In genomic region chr5:61001647-61002046, GRCh38 we compare ENCODE assay signal across 2 cellular contexts.
TF ChIP-seq lines count a peak whose summit lies in the region.

No MANE protein-coding gene starts in this region.

TF ChIP-seq in HepG2, 621 proteins besides CTCF, POLR2A, EP300 and RAD21:
- TF ChIP-seq MNT (IDR thresholded peaks at IDR 0.05) (no peak), ZNF552 (CRISPR knock-in tag; IDR thresholded peaks at IDR 0.05; ENCODE audit: borderline replicate concordance) (no peak), POLR2AphosphoS5 (IDR thresholded peaks at IDR 0.05; ENCODE audit: low read depth, low read length) (no peak), LCORL (IDR thresholded peaks at IDR 0.05) (0 out of 2 replicates have a peak, but pooled peaks have one; percentile 30), LCORL (CRISPR knock-in tag; IDR thresholded peaks at IDR 0.05) (no peak)

TF ChIP-seq in K562, 482 proteins besides CTCF, POLR2A, EP300 and RAD21:
- TF ChIP-seq ZNF445 (CRISPR knock-in tag; IDR thresholded peaks at IDR 0.05; ENCODE audit: low read depth): no peak
- TF ChIP-seq MBD1 (CRISPR knock-in tag; IDR thresholded peaks at IDR 0.05): no peak
- peak; percentile 92 for TF ChIP-seq NFIC (IDR thresholded peaks at IDR 0.05)
- TF ChIP-seq NFIX (CRISPR knock-in tag; IDR thresholded peaks at IDR 0.05; ENCODE audit: low read depth): peak; percentile 73
- no peak for TF ChIP-seq CBX5 (IDR thresholded peaks at IDR 0.05; ENCODE audit: borderline replicate concordance, low read depth)
- TF ChIP-seq HOXB6 (CRISPR knock-in tag; IDR thresholded peaks at IDR 0.05; ENCODE audit: borderline replicate concordance): no peak
